In the genomic region with DNA sequence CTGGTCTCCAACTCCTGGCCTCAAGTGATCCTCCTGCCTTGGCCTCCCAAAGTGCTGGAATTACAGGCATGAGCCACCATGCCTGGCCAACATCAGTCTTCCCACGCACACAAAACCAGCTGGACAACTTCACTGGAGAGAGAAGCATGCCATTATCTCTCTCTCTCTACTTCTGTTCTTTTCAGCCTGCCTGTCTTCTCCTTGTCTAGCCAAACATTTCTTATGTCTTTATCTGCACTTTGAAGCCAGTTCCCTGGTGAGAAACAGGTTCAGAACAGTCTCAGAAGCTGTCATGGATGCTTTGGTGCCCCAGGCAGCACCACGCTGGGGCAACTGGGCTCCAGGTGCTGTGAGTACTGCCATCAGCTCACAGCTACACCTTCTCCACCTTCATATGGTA, we compare ENCODE assay signal across 23 cellular contexts.
"Had no signal": no experiment of that assay in that cellular context is flagged by ENCODE, and none has a peak within 500 bp of the region (broad histone marks: within the 10 kb centered on the region; RNA-seq: fewer than 3 reads in every experiment).

No MANE protein-coding gene starts in this region.

- H3K27me3 Mint-ChIP-seq: dendritic cell treated with granulocyte-macrophage colony-stimulating factor and Interleukin-4, amounts not matched to agents 40 ng/mL and 50 ng/mL, for 4 days had no signal

- H3K9me3 Mint-ChIP-seq: dendritic cell treated with granulocyte-macrophage colony-stimulating factor and Interleukin-4, amounts not matched to agents 40 ng/mL and 50 ng/mL, for 4 days; endodermal cell; stimulated activated effector memory CD8-positive, alpha-beta T cell treated with anti-CD3 and anti-CD28 coated beads, Interleukin-12 subunit alpha, Interleukin-12 subunit beta, amount 100 ng/mL, for 72 hours had no signal

- H3K4me3 Mint-ChIP-seq: dendritic cell treated with granulocyte-macrophage colony-stimulating factor and Interleukin-4, amounts not matched to agents 40 ng/mL and 50 ng/mL, for 4 days; endodermal cell; natural killer cell; stimulated activated effector memory CD8-positive, alpha-beta T cell treated with anti-CD3 and anti-CD28 coated beads, Interleukin-12 subunit alpha, Interleukin-12 subunit beta, amount 100 ng/mL, for 72 hours had no signal

- H3K4me1 Mint-ChIP-seq: natural killer cell; stimulated activated effector memory CD8-positive, alpha-beta T cell treated with anti-CD3 and anti-CD28 coated beads, Interleukin-12 subunit alpha, Interleukin-12 subunit beta, amount 100 ng/mL, for 72 hours had no signal

- H3K27me3 ChIP-seq: left lung, neutrophil, right atrium auricular region, stomach, thyroid gland, upper lobe of left lung had no signal

- H3K27ac Mint-ChIP-seq: dendritic cell treated with granulocyte-macrophage colony-stimulating factor and Interleukin-4, amounts not matched to agents 40 ng/mL and 50 ng/mL, for 4 days; endodermal cell; natural killer cell; stimulated activated effector memory CD8-positive, alpha-beta T cell treated with anti-CD3 and anti-CD28 coated beads, Interleukin-12 subunit alpha, Interleukin-12 subunit beta, amount 100 ng/mL, for 72 hours had no signal

- H3K9ac ChIP-seq: parathyroid adenoma had no signal

- H3K79me2 ChIP-seq: parathyroid adenoma had no signal

- H3K9me3 ChIP-seq: left lung, neutrophil, prostate gland, right atrium auricular region, stomach, thyroid gland, upper lobe of left lung had no signal

- H3K4me1 ChIP-seq: parathyroid adenoma had no signal

- H3K4me3 ChIP-seq: left lung, prostate gland, right atrium auricular region, stomach, thyroid gland, upper lobe of left lung had no signal

- H3K36me3 Mint-ChIP-seq: natural killer cell; stimulated activated effector memory CD8-positive, alpha-beta T cell treated with anti-CD3 and anti-CD28 coated beads, Interleukin-12 subunit alpha, Interleukin-12 subunit beta, amount 100 ng/mL, for 72 hours had no signal

- H3K36me3 ChIP-seq: neutrophil, prostate gland had no signal

- DNase-seq: central memory CD4-positive, alpha-beta T cell; effector CD8-positive, alpha-beta T cell; endodermal cell; foreskin melanocyte; head of caudate nucleus; left cardiac atrium; left lung; natural killer cell; stimulated activated CD4-positive, alpha-beta T cell treated with anti-CD3 and anti-CD28 coated beads, Interleukin-2, amount 100 ng/mL, for 24 hours; stimulated activated CD4-positive, alpha-beta T cell treated with anti-CD3 and anti-CD28 coated beads, Interleukin-4, amount 100 ng/mL, for 24 hours; stimulated activated naive CD4-positive, alpha-beta T cell treated with Interleukin-2 at 50 U/mL for 16 hours; stomach; thyroid gland; upper lobe of left lung had no signal

- H3K27ac ChIP-seq: epithelial cell of prostate, left lung, neutrophil, parathyroid adenoma, prostate gland, right atrium auricular region, thyroid gland, upper lobe of left lung had no signal

- ATAC-seq: esophagus mucosa; left cardiac atrium; left lung; natural killer cell; sciatic nerve; stimulated activated effector memory CD8-positive, alpha-beta T cell treated with anti-CD3 and anti-CD28 coated beads, Interleukin-12 subunit alpha, Interleukin-12 subunit beta, amount 100 ng/mL, for 72 hours had no signal

- H2AFZ ChIP-seq: parathyroid adenoma had no signal
